ENCODE assay signal across 26 cellular contexts in the genomic region with DNA sequence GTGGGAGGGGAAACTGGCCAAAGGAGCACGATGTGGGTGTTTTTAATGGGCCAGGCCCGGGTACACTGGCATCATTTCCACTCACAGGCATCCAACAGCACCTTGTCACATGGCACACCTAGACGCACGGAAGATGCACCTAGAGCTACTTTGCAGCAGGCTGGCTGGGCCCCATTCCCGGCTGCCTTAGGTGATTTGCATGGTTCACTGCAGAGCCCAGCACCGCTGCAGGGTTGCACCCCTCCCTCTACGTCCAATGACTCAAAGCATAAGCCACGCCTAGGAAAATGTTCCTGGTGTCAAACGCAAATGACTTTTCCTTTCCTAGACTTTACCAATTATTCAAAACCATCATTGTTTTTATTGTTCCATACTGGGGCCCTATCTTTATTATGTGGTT.
DNase-seq lines count a peak whose midpoint lies in the region; ATAC-seq, FAIRE-seq and TF ChIP-seq lines count a peak whose summit lies in the region.
"Had no signal": no experiment of that assay in that cellular context is flagged by ENCODE, and none has a peak within 500 bp of the region (broad histone marks: within the 10 kb centered on the region; RNA-seq: fewer than 3 reads in every experiment).

No MANE protein-coding gene starts in this region.

- intact Hi-C loops in Panc1 (cut with micrococcal nuclease; ENCODE audit: unreplicated experiment) (no loop called here), mucosa of descending colon (cut with DNase I, micrococcal nuclease) (no loop called here)

- H3K4me3 ChIP-seq in GM12865 (ENCODE audit: low read depth, low read length), result no peak overlapping the region
- H3K4me3 ChIP-seq in Panc1 (ENCODE audit: low read depth in 2 of 2, low read length in 2 of 2), result no peak overlapping the region
- H3K4me3 ChIP-seq in mucosa of descending colon, result no peak overlapping the region
- H3K4me3 ChIP-seq: heart right ventricle, ovary, SJSA1, spleen, tibial nerve had no signal

- peak; percentile 29 for DNase-seq in GM12865 (ENCODE audit: low read depth)
- DNase-seq in Panc1 (ENCODE audit: low read depth, low spot score), result no peak
- no peak for DNase-seq in mucosa of descending colon
- no peak for DNase-seq in activated CD8-positive, alpha-beta memory T cell treated with anti-CD3 and anti-CD28 coated beads, Interleukin-2, amount 50 U/mL, for 48 hours
- DNase-seq in GM19239 (ENCODE audit: insufficient read length, low spot score), result no peak
- DNase-seq: activated CD4-positive, CD25-positive, alpha-beta regulatory T cell treated with anti-CD3 and anti-CD28 coated beads, Interleukin-2, amount 50 U/mL, for 72 hours; activated CD8-positive, alpha-beta T cell treated with anti-CD3 and anti-CD28 coated beads for 36 hours; anterior cingulate cortex; effector memory CD4-positive, alpha-beta T cell; foreskin fibroblast; heart right ventricle; NCI-H1105; NCI-H187 treated with DMSO at 0.1 percent for 48 hours; NCI-H524 treated with DMSO at 0.1 percent for 48 hours; ovary; right cardiac atrium; spleen; T-cell had no signal

- no peaks in the 10 kb centered on the region for H3K27me3 ChIP-seq in Panc1 (ENCODE audit: control insufficient read depth, insufficient read depth, low read length)
- H3K27me3 ChIP-seq: heart right ventricle, ovary, SJSA1, spleen, tibial nerve had no signal

- H3K27ac ChIP-seq in Panc1 (ENCODE audit: low read length), result no peak overlapping the region
- H3K27ac ChIP-seq: heart right ventricle, ovary, SJSA1, spleen, tibial nerve had no signal

- CTCF ChIA-PET in Panc1 (lab: Charles Lee), result interaction anchor here (0.6 kb wide), 1 partner anchor 10 kb away, joined by 3 read pairs; no protein-coding TSS in a partner anchor

- H3K36me3 ChIP-seq in Panc1 (ENCODE audit: control insufficient read depth, insufficient read depth, low read length), result no peaks in the 10 kb centered on the region
- no peaks in the 10 kb centered on the region for H3K36me3 ChIP-seq in mucosa of descending colon (ENCODE audit: low read depth)
- H3K36me3 ChIP-seq: heart right ventricle, ovary, SJSA1 had no signal

- H3K9me3 ChIP-seq in Panc1 (ENCODE audit: control insufficient read depth, insufficient read depth, low read depth, low read length) (no peaks in the 10 kb centered on the region), mucosa of descending colon (no peaks in the 10 kb centered on the region)
- H3K9me3 ChIP-seq: heart right ventricle, ovary, SJSA1, tibial nerve had no signal

- FAIRE-seq in GM19239 (lab: Jason Lieb, UNC), result no peak
- FAIRE-seq: colon, RCC 7860, TTC549 had no signal

- BruUV-seq in Panc1 (replicated peaks; lab: Mats Ljungman, UMichigan), result TSS peak; percentile 61

- TF ChIP-seq CTCF in GM12865 (IDR thresholded peaks at IDR 0.05; ENCODE audit: insufficient read depth, low read depth, low read length, missing control alignments) (no peak), Panc1 (IDR thresholded peaks at IDR 0.05) (no peak), mucosa of descending colon (IDR thresholded peaks at IDR 0.05) (no peak)

- H3K4me1 ChIP-seq in Panc1 (ENCODE audit: control insufficient read depth, insufficient read depth, low read length) (no peaks in the 10 kb centered on the region), mucosa of descending colon (ENCODE audit: low read depth) (no peaks in the 10 kb centered on the region)
- H3K4me1 ChIP-seq: heart right ventricle, SJSA1, tibial nerve had no signal

- ATAC-seq in HG02588 (IDR thresholded peaks at IDR 0.05; ENCODE audit: unreplicated experiment) (peak; percentile 60), Panc1 (no peak), mucosa of descending colon (peak; percentile 10), GM21515 (IDR thresholded peaks at IDR 0.05; ENCODE audit: unreplicated experiment) (no peak)
- ATAC-seq: activated CD8-positive, alpha-beta T cell treated with anti-CD3 and anti-CD28 coated beads for 36 hours; activated naive CD4-positive, alpha-beta T cell treated with anti-CD3 and anti-CD28 coated beads, Interleukin-2, amount 50 U/mL, for 72 hours; heart right ventricle; right cardiac atrium; T-cell had no signal

- POLR2A ChIA-PET in Panc1 (lab: Charles Lee), result no interaction called here

- in situ Hi-C loops in Panc1 (cut with HindIII; ENCODE audit: low pct_unique_long_range_greater_than_20kb, low sequenced_read_pairs), result no loop called here

Comparison
In these comparisons a context has a peak if more than half of its experiments do, and no peak if none do; other contexts are left out.
1. ATAC-seq: peak in HG02588 (single experiment) and mucosa of descending colon (single experiment); none in Panc1 (single experiment) and GM21515 (single experiment).